ENCODE assay signal across 14 cellular contexts in the genomic region with DNA sequence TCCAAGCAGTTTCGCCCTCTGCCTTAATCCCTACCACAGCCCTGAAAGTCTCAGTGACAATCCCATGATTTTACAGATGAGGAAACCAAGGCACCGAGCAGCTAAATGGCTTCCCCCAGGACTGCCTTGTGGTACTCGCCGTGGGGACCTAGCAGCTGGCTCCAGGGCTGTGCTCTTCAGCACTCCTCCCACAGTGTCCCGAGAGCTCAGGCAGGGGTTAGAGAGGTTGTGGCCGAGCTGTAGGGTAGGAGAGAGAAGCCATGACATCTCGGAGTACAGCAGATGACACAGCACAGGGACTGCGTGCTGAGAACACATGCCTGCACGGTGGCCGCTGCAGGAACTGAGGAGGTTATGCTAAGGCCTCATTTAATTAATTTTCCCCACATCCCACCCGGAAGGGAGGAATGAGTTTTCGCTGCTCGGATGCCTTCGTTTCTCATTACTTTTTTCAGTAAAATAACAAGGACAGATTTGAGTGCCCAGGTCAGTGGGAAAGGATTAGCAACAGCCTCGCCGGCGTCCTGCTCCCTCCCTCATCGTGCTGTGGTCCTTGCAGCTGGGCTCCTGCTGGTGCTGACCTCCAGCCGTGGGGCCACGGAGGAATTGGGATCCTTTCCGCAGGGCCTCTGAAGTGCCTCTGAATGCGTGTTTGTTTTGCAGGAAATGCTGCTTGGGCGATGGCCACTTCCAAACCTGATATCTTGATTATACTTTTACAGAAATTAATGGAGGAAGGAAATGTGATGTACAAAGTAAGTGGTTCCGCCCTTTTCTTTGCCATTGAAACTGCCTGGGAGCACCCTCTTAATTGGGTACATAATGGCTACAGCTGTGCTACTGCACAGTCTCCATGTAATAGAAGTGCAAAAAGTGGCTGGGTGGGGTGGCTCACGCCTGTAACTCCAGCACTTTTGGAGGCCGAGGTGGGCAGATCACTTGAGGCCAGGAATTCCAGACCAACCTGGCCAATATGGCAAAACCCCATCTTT.
DNase-seq lines count a peak whose midpoint lies in the region; ATAC-seq, FAIRE-seq and TF ChIP-seq lines count a peak whose summit lies in the region.
"Had no signal": no experiment of that assay in that cellular context is flagged by ENCODE, and none has a peak within 500 bp of the region (broad histone marks: within the 10 kb centered on the region; RNA-seq: fewer than 3 reads in every experiment).

No MANE protein-coding gene starts in this region.

- no peaks in the 10 kb centered on the region for H3K27me3 ChIP-seq in CD4-positive, alpha-beta T cell (ENCODE audit: control insufficient read depth, insufficient read depth, low read length)
- H3K27me3 ChIP-seq in endothelial cell of umbilical vein (ENCODE audit: control insufficient read depth in 2 of 2, insufficient read depth in 2 of 2, low read length in 2 of 2) (no peaks in the 10 kb centered on the region), MM.1S (replicated peaks; ENCODE audit: insufficient read depth, low read length) (no peaks in the 10 kb centered on the region)
- H3K27me3 ChIP-seq: foreskin keratinocyte had no signal

- peak overlapping the region; percentile 37 for H3K27ac Mint-ChIP-seq in CD4-positive, alpha-beta T cell
- peak overlapping the region; percentile 80 to 96 (median 88) for H3K27ac Mint-ChIP-seq in nephron
- H3K27ac Mint-ChIP-seq in activated naive CD8-positive, alpha-beta T cell treated with anti-CD3 and anti-CD28 coated beads for 36 hours: no peak overlapping the region
- H3K27ac Mint-ChIP-seq: stimulated activated memory B cell treated with anti-CD40 and anti-IgM and Interleukin-4, amounts not matched to agents 10 μg/mL and 1 μg/mL and 100 μg/mL, for 72 hours had no signal

- H3K4me2 ChIP-seq in endothelial cell of umbilical vein (ENCODE audit: insufficient read depth, low read length) (peak overlapping the region; percentile 47), MM.1S (ENCODE audit: low read depth, low read length) (no peak overlapping the region)

- POLR2A ChIA-PET in CD4-positive, alpha-beta T cell (lab: Charles Lee): interaction anchor here (0.6 to 0.8 kb wide), 2 partner anchors 15 to 549 kb away, joined by 3 read pairs; no protein-coding TSS in a partner anchor
- POLR2A ChIA-PET in endothelial cell of umbilical vein (lab: Charles Lee): interaction anchor here (1.1 kb wide), 1 partner anchor 487 kb away, joined by 4 read pairs; the partner anchor contains the start of gene MARCHF7

- ATAC-seq in CD4-positive, alpha-beta T cell (ENCODE audit: poor library complexity): no peak
- ATAC-seq in HG02973 (IDR thresholded peaks at IDR 0.05; ENCODE audit: unreplicated experiment): no peak
- ATAC-seq: stimulated activated memory B cell treated with anti-CD40 and anti-IgM and Interleukin-4, amounts not matched to agents 10 μg/mL and 1 μg/mL and 100 μg/mL, for 72 hours had no signal

- peak overlapping the region; percentile 2 for H3K9ac ChIP-seq in endothelial cell of umbilical vein (replicated peaks; ENCODE audit: extremely low read depth, insufficient read depth, low read length)
- no peak overlapping the region for H3K9ac ChIP-seq in MM.1S (ENCODE audit: low read length)

- 0 out of 2 replicates have a peak, but pooled peaks cover 3% of the 10 kb centered on the region for H3F3A ChIP-seq in MM.1S (ENCODE audit: insufficient read depth, low read length)

- no peaks in the 10 kb centered on the region for H3K9me3 ChIP-seq in CD4-positive, alpha-beta T cell (ENCODE audit: control insufficient read depth, low read length)
- H3K9me3 ChIP-seq in endothelial cell of umbilical vein (replicated peaks; ENCODE audit: control insufficient read depth, insufficient read depth, low read length) (no peaks in the 10 kb centered on the region), MM.1S (replicated peaks; ENCODE audit: insufficient read depth, low read length) (no peaks in the 10 kb centered on the region)

- intact Hi-C loops in CD4-positive, alpha-beta T cell (cut with DNase I, micrococcal nuclease): no loop called here
- intact Hi-C loops in endothelial cell of umbilical vein (cut with micrococcal nuclease): loop anchor here (1.0 kb wide), 2 partner anchors 61 to 487 kb away; partner anchors contain the start of genes MARCHF7 and WDSUB1

- H2AFZ ChIP-seq in endothelial cell of umbilical vein (ENCODE audit: low read depth, low read length): no peak overlapping the region
- H2AFZ ChIP-seq in MM.1S (ENCODE audit: low read length): no peak overlapping the region

- H3K79me2 ChIP-seq in endothelial cell of umbilical vein (ENCODE audit: control insufficient read depth, insufficient read depth, low read length) (no peaks in the 10 kb centered on the region), MM.1S (ENCODE audit: low read length) (no peaks in the 10 kb centered on the region)

- no peaks in the 10 kb centered on the region for H3K9me2 ChIP-seq in MM.1S (replicated peaks; ENCODE audit: insufficient read depth, low read length)

- CTCF ChIA-PET in CD4-positive, alpha-beta T cell (lab: Charles Lee): no interaction called here
- CTCF ChIA-PET in endothelial cell of umbilical vein (lab: Charles Lee): interaction anchor here (0.8 to 1.1 kb wide), 2 partner anchors 25 to 106 kb away, joined by 3 read pairs; no protein-coding TSS in a partner anchor

- peak; percentile 70 for FAIRE-seq in endothelial cell of umbilical vein (lab: Jason Lieb, UNC)

- TF ChIP-seq CTCF in CD4-positive, alpha-beta T cell (IDR thresholded peaks at IDR 0.05): no peak
- TF ChIP-seq CTCF in endothelial cell of umbilical vein (IDR thresholded peaks at IDR 0.05; ENCODE audit: extremely low read depth in 1 of 2, insufficient read depth in 1 of 2, low read depth in 1 of 2, low read length in 2 of 2) (no peak), nephron (IDR thresholded peaks at IDR 0.05; ENCODE audit: unreplicated experiment in 3 of 3) (no peak), MM.1S (IDR thresholded peaks at IDR 0.05; ENCODE audit: low read length) (no peak)

- no peak overlapping the region for H3K4me3 ChIP-seq in endothelial cell of umbilical vein (replicated peaks in 1 of 3; ENCODE audit: insufficient read depth in 1 of 3, low read depth in 1 of 3, low read length in 3 of 3)
- H3K4me3 ChIP-seq in MM.1S (ENCODE audit: low read length): no peak overlapping the region

- H3K9me1 ChIP-seq in endothelial cell of umbilical vein (replicated peaks; ENCODE audit: control insufficient read depth, extremely low read depth, insufficient read depth, low read length): no peaks in the 10 kb centered on the region

- H3K4me1 ChIP-seq in endothelial cell of umbilical vein (ENCODE audit: control insufficient read depth, extremely low read depth, insufficient read depth, low read length) (peaks cover 27% of the 10 kb centered on the region), MM.1S (ENCODE audit: low read length) (peaks cover 9% of the 10 kb centered on the region)

- DNase-seq in CD4-positive, alpha-beta T cell: no peak
- DNase-seq in NCI-H1436 (lab: John Stamatoyannopoulos, UW) (peak; percentile 57), endothelial cell of umbilical vein (ENCODE audit: low read depth, low spot score) (peak; percentile 70), MM.1S (no peak)
- no peak for DNase-seq in activated naive CD8-positive, alpha-beta T cell treated with anti-CD3 and anti-CD28 coated beads for 36 hours
- no peak for DNase-seq in stimulated activated CD4-positive, alpha-beta T cell treated with anti-CD3 and anti-CD28 coated beads, Interleukin-2, amount 100 ng/mL, for 48 hours
- DNase-seq: activated naive CD4-positive, alpha-beta T cell treated with anti-CD3 and anti-CD28 coated beads, Interleukin-2, amount 50 U/mL, for 16 hours; GDM1; occipital lobe had no signal

- BruUV-seq in endothelial cell of umbilical vein (replicated peaks; lab: Mats Ljungman, UMichigan): no TSS peak

- dilution Hi-C loops in endothelial cell of umbilical vein (cut with MboI; ENCODE audit: extremely low pct_ligation_motif_present, low sequenced_read_pairs): no loop called here

- no peak overlapping the region for H3K4me3 Mint-ChIP-seq in CD4-positive, alpha-beta T cell
- H3K4me3 Mint-ChIP-seq in nephron: peak overlapping the region in 1 of 3 experiments; percentile 23
- H3K4me3 Mint-ChIP-seq in activated naive CD8-positive, alpha-beta T cell treated with anti-CD3 and anti-CD28 coated beads for 36 hours: no peak overlapping the region
- H3K4me3 Mint-ChIP-seq: activated CD8-positive, alpha-beta T cell treated with anti-CD3 and anti-CD28 coated beads for 36 hours; stimulated activated memory B cell treated with anti-CD40 and anti-IgM and Interleukin-4, amounts not matched to agents 10 μg/mL and 1 μg/mL and 100 μg/mL, for 72 hours had no signal

- H4K20me1 ChIP-seq in endothelial cell of umbilical vein (replicated peaks; ENCODE audit: control insufficient read depth, extremely low read depth, insufficient read depth, low read length) (no peaks in the 10 kb centered on the region), MM.1S (ENCODE audit: insufficient read depth, low read length) (no peaks in the 10 kb centered on the region)

- H3K27me3 Mint-ChIP-seq in CD4-positive, alpha-beta T cell: no peaks in the 10 kb centered on the region
- H3K27me3 Mint-ChIP-seq in nephron (ENCODE audit: low read depth): no peaks in the 10 kb centered on the region
- H3K27me3 Mint-ChIP-seq in activated naive CD8-positive, alpha-beta T cell treated with anti-CD3 and anti-CD28 coated beads for 36 hours: no peaks in the 10 kb centered on the region
- H3K27me3 Mint-ChIP-seq: activated CD8-positive, alpha-beta T cell treated with anti-CD3 and anti-CD28 coated beads for 36 hours; stimulated activated memory B cell treated with anti-CD40 and anti-IgM and Interleukin-4, amounts not matched to agents 10 μg/mL and 1 μg/mL and 100 μg/mL, for 72 hours had no signal

- H3K36me3 ChIP-seq in endothelial cell of umbilical vein (ENCODE audit: control insufficient read depth in 2 of 2, extremely low read depth in 1 of 2, insufficient read depth in 2 of 2, low read length in 2 of 2) (peaks cover 33 to 54% of the 10 kb centered on the region in 2 experiments), MM.1S (replicated peaks; ENCODE audit: insufficient read depth, low read length) (no peaks in the 10 kb centered on the region)

- H3K27ac ChIP-seq in CD4-positive, alpha-beta T cell (ENCODE audit: low read depth, low read length): no peak overlapping the region
- H3K27ac ChIP-seq in endothelial cell of umbilical vein (ENCODE audit: insufficient read depth, low read depth, low read length) (peak overlapping the region; percentile 78), MM.1S (ENCODE audit: low read length) (no peak overlapping the region; the same call in 1 of the 2 replicates)
- H3K27ac ChIP-seq: foreskin keratinocyte had no signal

- no peaks in the 10 kb centered on the region for H3K36me3 Mint-ChIP-seq in CD4-positive, alpha-beta T cell (ENCODE audit: low read depth)
- peaks cover 73% of the 10 kb centered on the region for H3K36me3 Mint-ChIP-seq in nephron (ENCODE audit: low read depth)
- H3K36me3 Mint-ChIP-seq in activated naive CD8-positive, alpha-beta T cell treated with anti-CD3 and anti-CD28 coated beads for 36 hours: peaks cover 5% of the 10 kb centered on the region
- H3K36me3 Mint-ChIP-seq: stimulated activated memory B cell treated with anti-CD40 and anti-IgM and Interleukin-4, amounts not matched to agents 10 μg/mL and 1 μg/mL and 100 μg/mL, for 72 hours had no signal

- TF ChIP-seq POLR2A in endothelial cell of umbilical vein (IDR thresholded peaks at IDR 0.05; ENCODE audit: low read depth, low read length): no peak

- H3K4me1 Mint-ChIP-seq in CD4-positive, alpha-beta T cell (ENCODE audit: low read depth): peaks cover 42% of the 10 kb centered on the region
- H3K4me1 Mint-ChIP-seq in nephron: peaks cover 22% of the 10 kb centered on the region
- H3K4me1 Mint-ChIP-seq in activated naive CD8-positive, alpha-beta T cell treated with anti-CD3 and anti-CD28 coated beads for 36 hours: peaks cover 33% of the 10 kb centered on the region
- H3K4me1 Mint-ChIP-seq: stimulated activated memory B cell treated with anti-CD40 and anti-IgM and Interleukin-4, amounts not matched to agents 10 μg/mL and 1 μg/mL and 100 μg/mL, for 72 hours had no signal

- H3K9me3 Mint-ChIP-seq in CD4-positive, alpha-beta T cell: no peaks in the 10 kb centered on the region
- H3K9me3 Mint-ChIP-seq in nephron: no peaks in the 10 kb centered on the region
- H3K9me3 Mint-ChIP-seq in activated naive CD8-positive, alpha-beta T cell treated with anti-CD3 and anti-CD28 coated beads for 36 hours: no peaks in the 10 kb centered on the region
- H3K9me3 Mint-ChIP-seq: activated CD8-positive, alpha-beta T cell treated with anti-CD3 and anti-CD28 coated beads for 36 hours; stimulated activated memory B cell treated with anti-CD40 and anti-IgM and Interleukin-4, amounts not matched to agents 10 μg/mL and 1 μg/mL and 100 μg/mL, for 72 hours had no signal

Comparison
In these comparisons a context has a peak if more than half of its experiments do, and no peak if none do; other contexts are left out.
1. DNase-seq: peak in NCI-H1436 (single experiment) and endothelial cell of umbilical vein (single experiment); none in CD4-positive, alpha-beta T cell (0 of 10), activated naive CD8-positive, alpha-beta T cell treated with anti-CD3 and anti-CD28 coated beads for 36 hours (single experiment), stimulated activated CD4-positive, alpha-beta T cell treated with anti-CD3 and anti-CD28 coated beads, Interleukin-2, amount 100 ng/mL, for 48 hours (0 of 2) and MM.1S (single experiment).